ENCODE assay signal across 21 cellular contexts in genomic region chr5:172435362-172436077, GRCh38.
"Had no signal": no experiment of that assay in that cellular context is flagged by ENCODE, and none has a peak within 500 bp of the region (broad histone marks: within the 10 kb centered on the region; RNA-seq: fewer than 3 reads in every experiment).

No MANE protein-coding gene starts in this region.

- H3K4me3 ChIP-seq: heart left ventricle, lower lobe of right lung, thyroid gland had no signal

- H3K9me3 ChIP-seq: heart left ventricle, lower lobe of right lung, thyroid gland had no signal

- DNase-seq: activated CD4-positive, alpha-beta T cell treated with anti-CD3 and anti-CD28 coated beads, Interleukin-2, amount 10 ng/mL, durations not matched to agents 7 days and 5 days; activated CD4-positive, CD25-positive, alpha-beta regulatory T cell treated with anti-CD3 and anti-CD28 coated beads, Interleukin-2, amount 50 U/mL, for 72 hours; activated CD8-positive, alpha-beta memory T cell treated with anti-CD3 and anti-CD28 coated beads, Interleukin-2, amount 10 ng/mL, durations not matched to agents 7 days and 5 days; activated CD8-positive, alpha-beta T cell treated with anti-CD3 and anti-CD28 coated beads for 36 hours; activated gamma-delta T cell; activated naive CD4-positive, alpha-beta T cell treated with anti-CD3 and anti-CD28 coated beads, Interleukin-2, amount 50 U/mL, for 16 hours; activated naive CD8-positive, alpha-beta T cell treated with anti-CD3 and anti-CD28 coated beads, Interleukin-2, amount 50 U/mL, for 24 hours; activated T-cell treated with anti-CD3 and anti-CD28 coated beads for 4 hours; caudate nucleus; effector memory CD8-positive, alpha-beta T cell; lower lobe of right lung; naive B cell; nucleus accumbens; retina; stimulated activated CD4-positive, alpha-beta T cell treated with anti-CD3 and anti-CD28 coated beads, Interleukin-2, amount 100 ng/mL, for 48 hours; stimulated activated CD8-positive, alpha-beta memory T cell treated with anti-CD3 and anti-CD28 coated beads, Interleukin-4, amount 100 ng/mL, for 48 hours; stimulated activated naive B cell treated with anti-CD40 and anti-IgM and Interleukin-4, amounts not matched to agents 10 μg/mL and 1 μg/mL and 100 μg/mL, for 72 hours; thyroid gland; WERI-Rb-1 had no signal

- H3K27me3 ChIP-seq: heart left ventricle, thyroid gland had no signal

- ATAC-seq: activated CD8-positive, alpha-beta memory T cell treated with anti-CD3 and anti-CD28 coated beads, Interleukin-2, amount 10 ng/mL, durations not matched to agents 7 days and 5 days; activated CD8-positive, alpha-beta T cell treated with anti-CD3 and anti-CD28 coated beads for 36 hours; activated naive CD8-positive, alpha-beta T cell treated with anti-CD3 and anti-CD28 coated beads, Interleukin-2, amount 50 U/mL, for 24 hours; effector memory CD8-positive, alpha-beta T cell; SK-N-SH treated with all-trans-retinoic acid at 6 μM for 48 hours; stimulated activated naive B cell treated with anti-CD40 and anti-IgM and Interleukin-4, amounts not matched to agents 10 μg/mL and 1 μg/mL and 100 μg/mL, for 72 hours had no signal

- H3K36me3 ChIP-seq: heart left ventricle, lower lobe of right lung, thyroid gland, WERI-Rb-1 had no signal

- H3K27ac ChIP-seq: lower lobe of right lung, WERI-Rb-1 had no signal
